Comparison of ENCODE assay signal across 8 cellular contexts in the genomic region with DNA sequence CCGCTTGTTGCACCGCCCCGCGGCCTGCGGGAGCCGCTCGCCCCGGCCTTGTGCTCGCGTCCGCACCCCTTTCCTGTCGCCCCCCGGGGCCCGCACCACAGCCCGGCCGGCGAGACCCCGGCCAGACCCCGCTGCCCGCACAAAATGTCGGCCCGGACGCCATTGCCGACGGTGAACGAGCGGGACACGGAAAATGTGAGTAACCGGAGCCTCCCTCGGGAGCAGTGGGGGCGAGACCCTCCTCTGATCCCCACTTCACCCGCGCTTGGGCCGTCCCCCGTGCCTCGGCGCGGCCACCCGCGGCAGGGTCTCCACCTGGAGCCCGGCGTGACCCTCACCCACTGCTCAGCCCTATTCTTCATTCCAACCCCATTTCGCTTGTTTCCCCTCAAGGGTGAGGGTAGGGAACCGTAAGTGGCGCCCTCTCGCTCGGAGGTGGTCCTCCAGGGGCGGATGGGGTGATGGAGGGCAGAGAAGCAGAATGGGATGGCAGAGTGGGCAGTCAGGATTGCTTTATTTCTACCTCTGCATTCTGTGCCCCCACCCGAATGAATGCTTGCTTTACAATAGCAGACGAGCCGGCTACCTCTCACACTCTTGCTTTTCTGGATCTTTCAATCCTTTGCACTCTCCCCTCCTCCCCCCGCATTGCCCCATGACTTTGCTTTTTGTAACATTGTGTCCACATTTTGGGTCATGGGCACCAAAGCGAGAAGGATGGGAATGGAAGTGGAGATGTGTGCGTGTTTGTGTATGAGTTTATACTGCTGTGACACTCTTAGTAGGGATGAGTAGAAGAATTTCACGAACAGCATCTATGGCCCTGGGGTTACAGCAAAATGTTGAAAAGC. TPM values are rescaled to one million over a fixed set of nuclear protein-coding genes. Genes with fewer than 3 reads are reported as not detected.
DNase-seq lines count a peak whose midpoint lies in the region; ATAC-seq, FAIRE-seq and TF ChIP-seq lines count a peak whose summit lies in the region.

No MANE protein-coding gene starts in this region.

- no peaks in the 10 kb centered on the region for H3K36me3 ChIP-seq in KMS-11 (ENCODE audit: insufficient read depth)
- no peaks in the 10 kb centered on the region for H3K36me3 ChIP-seq in breast epithelium
- no peaks in the 10 kb centered on the region for H3K36me3 ChIP-seq in subcutaneous abdominal adipose tissue (ENCODE audit: control insufficient read depth in 5 of 5, insufficient read depth in 5 of 5, low read length in 5 of 5)

- H3K4me1 ChIP-seq in KMS-11 (ENCODE audit: low read depth, poor library complexity, severe bottlenecking) (peaks cover 21% of the 10 kb centered on the region), breast epithelium (no peaks in the 10 kb centered on the region), subcutaneous abdominal adipose tissue (ENCODE audit: control insufficient read depth in 5 of 5, insufficient read depth in 5 of 5, low read length in 5 of 5) (peaks cover 0 to 45% (median 26%) of the 10 kb centered on the region in 5 donors)

- POLR2A ChIA-PET in AG04449 (lab: Yijun Ruan, JAX), result no interaction called here

- CTCF ChIA-PET in AG04449 (lab: Yijun Ruan, JAX), result no interaction called here

- peak overlapping the region; percentile 88 for H3K27ac ChIP-seq in KMS-11
- H3K27ac ChIP-seq in breast epithelium, result peak overlapping the region; percentile 86 to 90
- peak overlapping the region; percentile 86 for H3K27ac ChIP-seq in subcutaneous abdominal adipose tissue (ENCODE audit: low read depth, low read length)

- H2AFZ ChIP-seq in KMS-11 (ENCODE audit: low read depth), result peak overlapping the region; percentile 97

- peaks cover 54% of the 10 kb centered on the region for H3K79me2 ChIP-seq in KMS-11 (ENCODE audit: insufficient read depth, low read depth)

- no peaks in the 10 kb centered on the region for H3K27me3 ChIP-seq in KMS-11 (ENCODE audit: insufficient read depth, low read depth)
- no peaks in the 10 kb centered on the region for H3K27me3 ChIP-seq in breast epithelium
- H3K27me3 ChIP-seq in subcutaneous abdominal adipose tissue (ENCODE audit: control insufficient read depth in 5 of 5, insufficient read depth in 4 of 5, low read length in 5 of 5), result no peaks in the 10 kb centered on the region

- TF ChIP-seq POLR2A in GM12891 (IDR thresholded peaks at IDR 0.05; ENCODE audit: low read depth, low read length), result no peak
- TF ChIP-seq POLR2A in breast epithelium (IDR thresholded peaks at IDR 0.05), result no peak

- TF ChIP-seq CTCF in AG04449 (IDR thresholded peaks at IDR 0.05; ENCODE audit: insufficient read depth, low read length, missing control alignments), result no peak
- no peak for TF ChIP-seq CTCF in KMS-11 (conservative IDR thresholded peaks at IDR 0.05; ENCODE audit: low read depth, low read length)
- no peak for TF ChIP-seq CTCF in breast epithelium (IDR thresholded peaks at IDR 0.05)

- H3K9me3 ChIP-seq in breast epithelium (peaks cover 0 to 6% of the 10 kb centered on the region in 2 donors), subcutaneous abdominal adipose tissue (ENCODE audit: control insufficient read depth in 5 of 5, low read length in 5 of 5) (peaks cover 0 to 5% (median 0%) of the 10 kb centered on the region in 5 donors)

- H3K9ac ChIP-seq in KMS-11 (peak overlapping the region; percentile 98), subcutaneous abdominal adipose tissue (ENCODE audit: low read length in 5 of 5) (peak overlapping the region; percentile 41 to 95 (median 90))

- H4K20me1 ChIP-seq in KMS-11 (ENCODE audit: insufficient read depth), result no peaks in the 10 kb centered on the region

- intact Hi-C loops in breast epithelium (cut with DNase I; ENCODE audit: low total_unique reads), result no loop called here

- H3K4me2 ChIP-seq in KMS-11, result peak overlapping the region; percentile 75

- peak; percentile 35 for FAIRE-seq in GM12891 (lab: Jason Lieb, UNC)

- no peak for ATAC-seq in HG03175 (IDR thresholded peaks at IDR 0.05; ENCODE audit: unreplicated experiment)

- H3K4me3 ChIP-seq in AG04449 (ENCODE audit: low read depth, low read length) (peak overlapping the region; percentile 58), KMS-11 (IDR thresholded peaks at IDR 0.05; ENCODE audit: insufficient read depth, low read depth, low read length) (peak overlapping the region; percentile 83), breast epithelium (peak overlapping the region; percentile 66 to 86 (median 79)), subcutaneous abdominal adipose tissue (ENCODE audit: low read depth in 1 of 5, low read length in 5 of 5) (peak overlapping the region; percentile 84 to 95 (median 91))

- DNase-seq in AG04449 (ENCODE audit: low read depth, low spot score) (no peak), GM12891 (ENCODE audit: insufficient read length, low spot score) (no peak), breast epithelium (ENCODE audit: low spot score in 2 of 2) (peak in 1 of 2 donors; percentile 25), left kidney (ENCODE audit: low read depth, low spot score) (peak; percentile 69), foreskin melanocyte (no peak)

TF ChIP-seq in GM12891, 5 proteins besides CTCF, POLR2A, EP300 and RAD21:
- no peak for TF ChIP-seq SPI1 (IDR thresholded peaks at IDR 0.05; ENCODE audit: low read depth, low read length)
- no peak for TF ChIP-seq POU2F2 (IDR thresholded peaks at IDR 0.05; ENCODE audit: low read depth, low read length)
- no peak for TF ChIP-seq POLR2AphosphoS5 (IDR thresholded peaks at IDR 0.05; ENCODE audit: low read depth, low read length)
- no peak for TF ChIP-seq PAX5 (IDR thresholded peaks at IDR 0.05; ENCODE audit: insufficient read depth, low read length, severe bottlenecking)
- TF ChIP-seq TAF1 (IDR thresholded peaks at IDR 0.05; ENCODE audit: low read depth, low read length), result no peak
TF ChIP-seq in GM12891: peak in this region for 0.

RNA-seq across cellular contexts. Expression of gene MARK1, which starts 1.0 kb away (rescaled TPM):
- not detected for polyA plus RNA-seq in GM12891 (2012; ENCODE audit: low read depth, missing spikeins)
- 10 to 100 TPM in 1 of 3 donors, 1 to 10 TPM in 2; 6.6 to 13.8 (median 9.8) TPM for total RNA-seq in breast epithelium
